ENCODE assay signal across 12 cellular contexts in genomic region chr1:155327981-155328380, GRCh38. TPM values are rescaled to one million over a fixed set of nuclear protein-coding genes. Genes with fewer than 3 reads are reported as not detected.
DNase-seq lines count a peak whose midpoint lies in the region; ATAC-seq and TF ChIP-seq lines count a peak whose summit lies in the region.
"Had no signal": no experiment of that assay in that cellular context is flagged by ENCODE, and none has a peak within 500 bp of the region (broad histone marks: within the 10 kb centered on the region; RNA-seq: fewer than 3 reads in every experiment).

No MANE protein-coding gene starts in this region.

- H2BK15ac ChIP-seq in IMR-90 (ENCODE audit: low read depth, low read length): no peak overlapping the region

- H4K20me1 ChIP-seq in BLaER1 (peaks cover 34% of the 10 kb centered on the region), IMR-90 (ENCODE audit: insufficient read depth, low read length) (peaks cover 30% of the 10 kb centered on the region), osteoblast (ENCODE audit: insufficient read depth, low read length) (peaks cover 18% of the 10 kb centered on the region)

- H3K79me1 ChIP-seq in IMR-90 (ENCODE audit: low read depth in 1 of 2, low read length in 2 of 2): peaks cover 16 to 37% of the 10 kb centered on the region in 2 experiments

- H2BK120ac ChIP-seq in IMR-90 (ENCODE audit: low read depth, low read length): no peak overlapping the region

- peaks cover 9% of the 10 kb centered on the region for H3K4me1 Mint-ChIP-seq in chondrocyte (ENCODE audit: low read depth)

- DNase-seq in IMR-90 (no peak), chondrocyte (ENCODE audit: low spot score) (no peak), osteoblast (ENCODE audit: insufficient read length, low spot score, missing footprints) (peak; percentile 45)
- DNase-seq: DMS 273 treated with DMSO at 0.1 percent for 48 hours, NCI-H1436, NCI-H2029 treated with DMSO at 0.1 percent for 48 hours, NCI-H510A treated with DMSO at 0.1 percent for 48 hours had no signal

- H3K27ac ChIP-seq in BLaER1: no peak overlapping the region
- no peak overlapping the region for H3K27ac ChIP-seq in IMR-90 (ENCODE audit: insufficient read depth, low read length)
- H3K27ac ChIP-seq in osteoblast (ENCODE audit: low read depth, low read length): no peak overlapping the region

- H3K36me3 Mint-ChIP-seq in chondrocyte (ENCODE audit: low read depth): peaks cover 10% of the 10 kb centered on the region

- peaks cover 32% of the 10 kb centered on the region for H3K4me1 ChIP-seq in BLaER1
- peaks cover 9% of the 10 kb centered on the region; the same call in 1 of the 2 replicates for H3K4me1 ChIP-seq in IMR-90 (ENCODE audit: control insufficient read depth, insufficient read depth, low read length)
- H3K4me1 ChIP-seq in osteoblast (ENCODE audit: insufficient read depth, low read length): peaks cover 7% of the 10 kb centered on the region

- dilution Hi-C loops in IMR-90 (cut with HindIII; ENCODE audit: low sequenced_read_pairs, unreplicated experiment): no loop called here

- H3K79me2 ChIP-seq in osteoblast (ENCODE audit: insufficient read depth, low read length): peaks cover 30% of the 10 kb centered on the region

- H3K9me3 Mint-ChIP-seq in chondrocyte (ENCODE audit: low read depth): no peaks in the 10 kb centered on the region

- ATAC-seq in IMR-90 (ENCODE audit: low read depth) (no peak), GM21576 (IDR thresholded peaks at IDR 0.05; ENCODE audit: unreplicated experiment) (no peak), HG03039 (IDR thresholded peaks at IDR 0.05; ENCODE audit: unreplicated experiment) (no peak), HG02798 (IDR thresholded peaks at IDR 0.05; ENCODE audit: poor library complexity, unreplicated experiment) (no peak)

- no peak overlapping the region for H3K4me3 ChIP-seq in BLaER1
- H3K4me3 ChIP-seq in IMR-90 (ENCODE audit: insufficient read depth, low read depth, low read length): no peak overlapping the region
- no peak overlapping the region for H3K4me3 ChIP-seq in osteoblast (ENCODE audit: insufficient read depth, low read length)

- no peak overlapping the region for H4K8ac ChIP-seq in IMR-90 (ENCODE audit: low read depth in 2 of 2, low read length in 2 of 2)

- no peak overlapping the region for H2AK9ac ChIP-seq in IMR-90 (replicated peaks; ENCODE audit: low read depth, low read length, poor library complexity)

- no peak overlapping the region for H3K4ac ChIP-seq in IMR-90 (ENCODE audit: low read depth, low read length)

- no peak overlapping the region for H2BK20ac ChIP-seq in IMR-90 (ENCODE audit: low read depth, low read length)

- H3K36me3 ChIP-seq in BLaER1 (peaks cover 60% of the 10 kb centered on the region), IMR-90 (ENCODE audit: control insufficient read depth, insufficient read depth, low read length) (peaks cover 34% of the 10 kb centered on the region), osteoblast (ENCODE audit: insufficient read depth, low read length) (peaks cover 34% of the 10 kb centered on the region)

- TF ChIP-seq POLR2A in IMR-90 (IDR thresholded peaks at IDR 0.05; ENCODE audit: low read depth, low read length): no peak

- POLR2A ChIA-PET in IMR-90 (lab: Charles Lee; ENCODE audit: unreplicated experiment): no interaction called here

- H3K18ac ChIP-seq in IMR-90 (ENCODE audit: low read depth, low read length): no peak overlapping the region

- H3K27me3 ChIP-seq in BLaER1 (no peaks in the 10 kb centered on the region), IMR-90 (ENCODE audit: control insufficient read depth, insufficient read depth, low read length) (no peaks in the 10 kb centered on the region), osteoblast (ENCODE audit: insufficient read depth, low read length) (no peaks in the 10 kb centered on the region)

- in situ Hi-C loops in IMR-90 (cut with MboI; ENCODE audit: low sequenced_read_pairs): no loop called here

- no CpG with 5 or more reads among the region's 4 CpGs for WGBS in IMR-90 (ENCODE audit: extremely low coverage in 2 of 2, insufficient read length in 1 of 2), 2 experiments

- BruUV-seq in IMR-90 (replicated peaks; lab: Mats Ljungman, UMichigan): no TSS peak

- H2AK5ac ChIP-seq in IMR-90 (ENCODE audit: low read depth, low read length): no peak overlapping the region

- no peak for TF ChIP-seq CTCF in IMR-90 (conservative IDR thresholded peaks at IDR 0.05; ENCODE audit: low read depth, low read length)
- TF ChIP-seq CTCF in chondrocyte (IDR thresholded peaks at IDR 0.05): no peak
- no peak for TF ChIP-seq CTCF in osteoblast (IDR thresholded peaks at IDR 0.05; ENCODE audit: extremely low read depth, low read depth, low read length)

- H3K9me3 ChIP-seq in BLaER1 (no peaks in the 10 kb centered on the region), IMR-90 (ENCODE audit: control insufficient read depth, insufficient read depth, low read length) (no peaks in the 10 kb centered on the region), osteoblast (ENCODE audit: low read depth, low read length) (no peaks in the 10 kb centered on the region)

- peak overlapping the region; percentile 73 for H3K27ac Mint-ChIP-seq in chondrocyte (ENCODE audit: unreplicated experiment)

- H3K14ac ChIP-seq in IMR-90 (replicated peaks; ENCODE audit: low read depth, low read length): no peak overlapping the region

- intact Hi-C loops in IMR-90 (cut with micrococcal nuclease): loop anchor here (10.0 kb wide), 1 partner anchor 123 kb away; the partner anchor contains the start of genes MTX1 and THBS3

- H3K4me2 ChIP-seq in BLaER1: no peak overlapping the region
- no peak overlapping the region for H3K4me2 ChIP-seq in IMR-90 (ENCODE audit: low read depth, low read length)
- H3K4me2 ChIP-seq in osteoblast (ENCODE audit: insufficient read depth, low read length): no peak overlapping the region

- TF ChIP-seq RAD21 in IMR-90 (IDR thresholded peaks at IDR 0.05; ENCODE audit: low read length): no peak

- CTCF ChIA-PET in IMR-90 (lab: Yijun Ruan, JAX): no interaction called here

- H3K27me3 Mint-ChIP-seq in chondrocyte (ENCODE audit: low read depth): no peaks in the 10 kb centered on the region

- 0 out of 2 replicates have a peak overlapping the region, but pooled peaks have one; percentile 15 for H3K23ac ChIP-seq in IMR-90 (ENCODE audit: low read depth, low read length)

- H3K56ac ChIP-seq in IMR-90 (ENCODE audit: extremely low read depth, insufficient read depth, low read length): no peak overlapping the region

- H4K5ac ChIP-seq in IMR-90 (ENCODE audit: low read depth, low read length): no peak overlapping the region

- H2AFZ ChIP-seq in IMR-90 (replicated peaks; ENCODE audit: low read length, poor library complexity) (no peak overlapping the region), osteoblast (ENCODE audit: low read length) (no peak overlapping the region)

- H2BK5ac ChIP-seq in IMR-90 (ENCODE audit: low read depth, low read length, poor library complexity, severe bottlenecking): no peak overlapping the region

- no peak overlapping the region for H4K91ac ChIP-seq in IMR-90 (ENCODE audit: insufficient read depth, low read depth, low read length)

- H3K4me3 Mint-ChIP-seq in chondrocyte (ENCODE audit: unreplicated experiment): no peak overlapping the region

- H3K9me1 ChIP-seq in IMR-90 (ENCODE audit: insufficient read depth, low read length): peaks cover 13% of the 10 kb centered on the region; the same call in 1 of the 2 replicates

- H3K9ac ChIP-seq in BLaER1: peak overlapping the region; percentile 15; the same call in 1 of the 2 replicates
- H3K9ac ChIP-seq in IMR-90 (ENCODE audit: low read depth, low read length): no peak overlapping the region

TF ChIP-seq in IMR-90, 13 proteins besides CTCF, POLR2A, EP300 and RAD21 (continues in another document):
- TF ChIP-seq CEBPB (IDR thresholded peaks at IDR 0.05; ENCODE audit: low read depth, low read length): no peak
- no peak for TF ChIP-seq BHLHE40 (IDR thresholded peaks at IDR 0.05; ENCODE audit: low read depth, low read length)
- TF ChIP-seq MAFK (IDR thresholded peaks at IDR 0.05; ENCODE audit: low read depth, low read length): no peak
- TF ChIP-seq USF2 (IDR thresholded peaks at IDR 0.05; ENCODE audit: low read depth, low read length): no peak

RNA-seq across cellular contexts. Expression of gene RUSC1, which starts 7.3 kb away (rescaled TPM):
- total RNA-seq in IMR-90 (2012; rRNA removed) (4.1 and 4.2 TPM in 2 replicates), chondrocyte (42.6 to 49.1 TPM (median 43.9 TPM) in 3 replicates), osteoblast (15.6 and 16.5 TPM in 2 replicates)
- 31.4 and 32.7 TPM in 2 replicates for polyA plus RNA-seq in IMR-90 (2012; rRNA removed)
- polyA plus RNA-seq in IMR-90 (2012; cell fraction: cytosol; rRNA removed): 20.7 and 29.2 TPM in 2 replicates
- polyA plus RNA-seq in IMR-90 (2012; cell fraction: nucleus; rRNA removed; ENCODE audit: low replicate concordance): 92.9 and 175 TPM in 2 replicates

RNA-seq across cellular contexts. Expression of gene FDPS, which starts 19.3 kb away (rescaled TPM):
- 176 and 191 TPM in 2 replicates for total RNA-seq in IMR-90 (2012; rRNA removed)
- 183 and 186 TPM in 2 replicates for polyA plus RNA-seq in IMR-90 (2012; rRNA removed)
- 89.2 and 302 TPM in 2 replicates for polyA plus RNA-seq in IMR-90 (2012; cell fraction: cytosol; rRNA removed)
- 127 and 231 TPM in 2 replicates for polyA plus RNA-seq in IMR-90 (2012; cell fraction: nucleus; rRNA removed; ENCODE audit: low replicate concordance)
- 122 to 139 TPM (median 127 TPM) in 3 replicates for total RNA-seq in chondrocyte
- 191 and 216 TPM in 2 replicates for total RNA-seq in osteoblast

RNA-seq across cellular contexts. Expression of gene PKLR, which starts 26.7 kb away (rescaled TPM):
- total RNA-seq in IMR-90 (2012; rRNA removed) (not detected in 2 replicates), chondrocyte (not detected in 3 replicates), osteoblast (not detected in 2 replicates)
- 0.03 TPM in 1 of 2 replicates, not detected in the other for polyA plus RNA-seq in IMR-90 (2012; rRNA removed)
- polyA plus RNA-seq in IMR-90 (2012; cell fraction: cytosol; rRNA removed): not detected in 2 replicates
- polyA plus RNA-seq in IMR-90 (2012; cell fraction: nucleus; rRNA removed; ENCODE audit: low replicate concordance): 0.03 and 0.05 TPM in 2 replicates
- polyA plus RNA-seq: AG04450 had no signal

RNA-seq across cellular contexts. Expression of gene HCN3, which starts 50.7 kb away (rescaled TPM):
- 0.36 and 0.83 TPM in 2 replicates for total RNA-seq in IMR-90 (2012; rRNA removed)
- 2.7 and 2.9 TPM in 2 replicates for polyA plus RNA-seq in IMR-90 (2012; rRNA removed)
- polyA plus RNA-seq in IMR-90 (2012; cell fraction: cytosol; rRNA removed): 0.88 and 1.4 TPM in 2 replicates
- 20.7 and 30.0 TPM in 2 replicates for polyA plus RNA-seq in IMR-90 (2012; cell fraction: nucleus; rRNA removed; ENCODE audit: low replicate concordance)
- 4.3 to 4.4 TPM (median 4.4 TPM) in 3 replicates for total RNA-seq in chondrocyte
- total RNA-seq in osteoblast: 2.5 and 2.9 TPM in 2 replicates

RNA-seq across cellular contexts. Expression of gene CLK2, which starts 54.7 kb away (rescaled TPM):
- 19.2 and 19.7 TPM in 2 replicates for total RNA-seq in IMR-90 (2012; rRNA removed)
- 53.0 and 61.2 TPM in 2 replicates for polyA plus RNA-seq in IMR-90 (2012; rRNA removed)
- 18.2 and 18.6 TPM in 2 replicates for polyA plus RNA-seq in IMR-90 (2012; cell fraction: cytosol; rRNA removed)
- polyA plus RNA-seq in IMR-90 (2012; cell fraction: nucleus; rRNA removed; ENCODE audit: low replicate concordance): 460 and 576 TPM in 2 replicates
- 36.7 to 50.2 TPM (median 37.0 TPM) in 3 replicates for total RNA-seq in chondrocyte
- total RNA-seq in osteoblast: 17.4 and 19.7 TPM in 2 replicates
